15 cellular contexts compared by ENCODE assay signal in genomic region chr12:15050664-15051063, GRCh38.
DNase-seq lines count a peak whose midpoint lies in the region; ATAC-seq and TF ChIP-seq lines count a peak whose summit lies in the region.
"Had no signal": no experiment of that assay in that cellular context is flagged by ENCODE, and none has a peak within 500 bp of the region (broad histone marks: within the 10 kb centered on the region; RNA-seq: fewer than 3 reads in every experiment).

No MANE protein-coding gene starts in this region.

- in situ Hi-C loops in astrocyte of the spinal cord (cut with HindIII; ENCODE audit: low sequenced_read_pairs) (no loop called here), ACHN (cut with HindIII; ENCODE audit: low pct_ligation_motif_present, low pct_unique_long_range_greater_than_20kb, low sequenced_read_pairs) (no loop called here)

- H3K36me3 Mint-ChIP-seq in activated naive CD8-positive, alpha-beta T cell treated with anti-CD3 and anti-CD28 coated beads for 36 hours, result no peaks in the 10 kb centered on the region
- H3K36me3 Mint-ChIP-seq in activated naive CD8-positive, alpha-beta T cell treated with anti-CD3 and anti-CD28 coated beads, Interleukin-2, amount 50 U/mL, for 24 hours (ENCODE audit: low read depth), result no peaks in the 10 kb centered on the region
- no peaks in the 10 kb centered on the region for H3K36me3 Mint-ChIP-seq in H9 (ENCODE audit: insufficient read depth in 1 of 3, low read depth in 3 of 3)
- H3K36me3 Mint-ChIP-seq: memory B cell had no signal

- H3K4me1 ChIP-seq in H9 (ENCODE audit: insufficient read depth, low read length), result no peaks in the 10 kb centered on the region
- H3K4me1 ChIP-seq in effector memory CD4-positive, alpha-beta T cell (ENCODE audit: control insufficient read depth, insufficient read depth, low read length, poor library complexity, severe bottlenecking), result no peaks in the 10 kb centered on the region
- H3K4me1 ChIP-seq: esophagus muscularis mucosa had no signal

- H3K9ac ChIP-seq in H9 (ENCODE audit: extremely low read depth, insufficient read length, low read length), result no peak overlapping the region

- H3K9me3 ChIP-seq in H9 (ENCODE audit: control insufficient read depth, low read depth, low read length), result no peaks in the 10 kb centered on the region
- no peaks in the 10 kb centered on the region for H3K9me3 ChIP-seq in effector memory CD4-positive, alpha-beta T cell (ENCODE audit: control insufficient read depth, low read length)
- H3K9me3 ChIP-seq: esophagus muscularis mucosa, neutrophil had no signal

- TF ChIP-seq CTCF in astrocyte of the spinal cord (IDR thresholded peaks at IDR 0.05; ENCODE audit: low read depth, low read length) (no peak), H9 (conservative IDR thresholded peaks at IDR 0.05) (no peak)

- no peak overlapping the region for H3K4ac ChIP-seq in H9 (ENCODE audit: low read depth, low read length)

- no peaks in the 10 kb centered on the region for H4K20me1 ChIP-seq in H9 (ENCODE audit: control insufficient read depth, insufficient read depth, insufficient read length)

- no peak overlapping the region for H2BK5ac ChIP-seq in H9 (ENCODE audit: insufficient read length, low read length)

- H3K23ac ChIP-seq in H9 (ENCODE audit: insufficient read length, low read depth, low read length), result no peak overlapping the region

- no peak overlapping the region for H2AFZ ChIP-seq in H9 (ENCODE audit: low read length)

- no peak overlapping the region for H2BK12ac ChIP-seq in H9 (ENCODE audit: insufficient read length, low read depth, low read length)

- no peaks in the 10 kb centered on the region for H3K23me2 ChIP-seq in H9 (ENCODE audit: insufficient read length, low read depth, low read length, poor library complexity, severe bottlenecking)

- no peaks in the 10 kb centered on the region for H3K36me3 ChIP-seq in effector memory CD4-positive, alpha-beta T cell (ENCODE audit: control insufficient read depth, insufficient read depth, low read length)
- H3K36me3 ChIP-seq: esophagus muscularis mucosa, neutrophil had no signal

- H3K27ac ChIP-seq in H9 (ENCODE audit: insufficient read length, low read depth, low read length), result no peak overlapping the region
- H3K27ac ChIP-seq in effector memory CD4-positive, alpha-beta T cell (ENCODE audit: insufficient read depth, low read length, poor library complexity, severe bottlenecking), result no peak overlapping the region
- H3K27ac ChIP-seq: esophagus muscularis mucosa, neutrophil had no signal

- H3K27me3 ChIP-seq in H9 (ENCODE audit: insufficient read depth, low read length), result no peaks in the 10 kb centered on the region
- no peaks in the 10 kb centered on the region for H3K27me3 ChIP-seq in effector memory CD4-positive, alpha-beta T cell (replicated peaks; ENCODE audit: control insufficient read depth, insufficient read depth, low read length, poor library complexity, severe bottlenecking)
- H3K27me3 ChIP-seq: esophagus muscularis mucosa had no signal

- no peak overlapping the region for H2BK15ac ChIP-seq in H9 (ENCODE audit: low read depth, low read length)

- no peak overlapping the region for H3K4me3 ChIP-seq in astrocyte of the spinal cord (ENCODE audit: low read depth, low read length)
- H3K4me3 ChIP-seq in effector memory CD4-positive, alpha-beta T cell (ENCODE audit: insufficient read depth, low read depth, low read length, poor library complexity, severe bottlenecking), result no peak overlapping the region
- H3K4me3 ChIP-seq: esophagus muscularis mucosa had no signal

- no peak overlapping the region for H3K18ac ChIP-seq in H9 (ENCODE audit: insufficient read length, low read depth, low read length)

- H3T11ph ChIP-seq in H9 (ENCODE audit: low read length), result no peak overlapping the region

- no peak overlapping the region for H2AK5ac ChIP-seq in H9 (ENCODE audit: insufficient read length, low read length)

- H3K27ac Mint-ChIP-seq in activated naive CD8-positive, alpha-beta T cell treated with anti-CD3 and anti-CD28 coated beads for 36 hours, result no peak overlapping the region
- no peak overlapping the region for H3K27ac Mint-ChIP-seq in activated naive CD8-positive, alpha-beta T cell treated with anti-CD3 and anti-CD28 coated beads, Interleukin-2, amount 50 U/mL, for 24 hours
- H3K27ac Mint-ChIP-seq in H9, result no peak overlapping the region
- H3K27ac Mint-ChIP-seq: memory B cell; stimulated activated naive CD8-positive, alpha-beta T cell treated with anti-CD3 and anti-CD28 coated beads, Interleukin-15, Interleukin-2, amounts not matched to agents 100 ng/mL and 50 ng/mL, for 24 hours had no signal

- H3K79me2 ChIP-seq in H9 (ENCODE audit: insufficient read depth, low read length), result no peaks in the 10 kb centered on the region

- no CpG with 5 or more reads among the region's 2 CpGs for WGBS in H9 (ENCODE audit: extremely low coverage, insufficient read length, low lambda C conversion rate)

- H3K27me3 Mint-ChIP-seq in activated naive CD8-positive, alpha-beta T cell treated with anti-CD3 and anti-CD28 coated beads for 36 hours, result no peaks in the 10 kb centered on the region
- H3K27me3 Mint-ChIP-seq in activated naive CD8-positive, alpha-beta T cell treated with anti-CD3 and anti-CD28 coated beads, Interleukin-2, amount 50 U/mL, for 24 hours, result peaks cover 3% of the 10 kb centered on the region
- H3K27me3 Mint-ChIP-seq in H9 (ENCODE audit: low read depth), result 0 out of 2 replicates have a peak, but pooled peaks cover 2% of the 10 kb centered on the region
- H3K27me3 Mint-ChIP-seq: stimulated activated naive CD8-positive, alpha-beta T cell treated with anti-CD3 and anti-CD28 coated beads, Interleukin-15, Interleukin-2, amounts not matched to agents 100 ng/mL and 50 ng/mL, for 24 hours had no signal

- no peaks in the 10 kb centered on the region for H3K79me1 ChIP-seq in H9 (ENCODE audit: insufficient read depth, low read depth, low read length, poor library complexity, severe bottlenecking)

- no peak overlapping the region for H4K5ac ChIP-seq in H9 (ENCODE audit: insufficient read length, low read depth, low read length)

- peaks cover 11% of the 10 kb centered on the region for H3K4me1 Mint-ChIP-seq in activated naive CD8-positive, alpha-beta T cell treated with anti-CD3 and anti-CD28 coated beads for 36 hours
- peaks cover 10% of the 10 kb centered on the region for H3K4me1 Mint-ChIP-seq in activated naive CD8-positive, alpha-beta T cell treated with anti-CD3 and anti-CD28 coated beads, Interleukin-2, amount 50 U/mL, for 24 hours
- H3K4me1 Mint-ChIP-seq in H9, result no peaks in the 10 kb centered on the region
- H3K4me1 Mint-ChIP-seq: memory B cell had no signal

- H4K91ac ChIP-seq in H9 (ENCODE audit: insufficient read length, low read depth, low read length), result no peak overlapping the region

- H3K4me3 Mint-ChIP-seq in activated naive CD8-positive, alpha-beta T cell treated with anti-CD3 and anti-CD28 coated beads for 36 hours, result no peak overlapping the region
- no peak overlapping the region for H3K4me3 Mint-ChIP-seq in activated naive CD8-positive, alpha-beta T cell treated with anti-CD3 and anti-CD28 coated beads, Interleukin-2, amount 50 U/mL, for 24 hours
- H3K4me3 Mint-ChIP-seq in H9, result no peak overlapping the region
- H3K4me3 Mint-ChIP-seq: memory B cell; stimulated activated naive CD8-positive, alpha-beta T cell treated with anti-CD3 and anti-CD28 coated beads, Interleukin-15, Interleukin-2, amounts not matched to agents 100 ng/mL and 50 ng/mL, for 24 hours had no signal

- H2BK120ac ChIP-seq in H9 (ENCODE audit: low read depth, low read length, poor library complexity, severe bottlenecking), result no peak overlapping the region

- H3K14ac ChIP-seq in H9 (ENCODE audit: insufficient read depth, low read length), result no peak overlapping the region

- peak; percentile 0 for DNase-seq in activated naive CD8-positive, alpha-beta T cell treated with anti-CD3 and anti-CD28 coated beads for 36 hours
- no peak for DNase-seq in activated naive CD8-positive, alpha-beta T cell treated with anti-CD3 and anti-CD28 coated beads, Interleukin-2, amount 50 U/mL, for 24 hours
- DNase-seq in NCI-H2171 (lab: John Stamatoyannopoulos, UW) (peak; percentile 13), astrocyte of the spinal cord (ENCODE audit: low read depth, low spot score) (peak; percentile 25), H9 (no peak), ACHN (no peak)
- no peak for DNase-seq in effector memory CD4-positive, alpha-beta T cell
- no peak for DNase-seq in effector CD8-positive, alpha-beta T cell (lab: John Stamatoyannopoulos, UW)
- DNase-seq: activated CD4-positive, alpha-beta T cell treated with anti-CD3 and anti-CD28 coated beads for 1 hour; activated effector memory CD4-positive, alpha-beta T cell treated with Interleukin-2 at 50 U/mL for 16 hours; NCI-H146 had no signal

- no peak overlapping the region for H2BK20ac ChIP-seq in H9 (ENCODE audit: low read depth, low read length, poor library complexity, severe bottlenecking)

- H4K8ac ChIP-seq in H9 (replicated peaks; ENCODE audit: insufficient read length, low read depth, low read length), result no peak overlapping the region

- peaks cover 2% of the 10 kb centered on the region for H3K9me3 Mint-ChIP-seq in activated naive CD8-positive, alpha-beta T cell treated with anti-CD3 and anti-CD28 coated beads for 36 hours
- H3K9me3 Mint-ChIP-seq in activated naive CD8-positive, alpha-beta T cell treated with anti-CD3 and anti-CD28 coated beads, Interleukin-2, amount 50 U/mL, for 24 hours, result no peaks in the 10 kb centered on the region
- no peaks in the 10 kb centered on the region for H3K9me3 Mint-ChIP-seq in H9
- H3K9me3 Mint-ChIP-seq: memory B cell; stimulated activated naive CD8-positive, alpha-beta T cell treated with anti-CD3 and anti-CD28 coated beads, Interleukin-15, Interleukin-2, amounts not matched to agents 100 ng/mL and 50 ng/mL, for 24 hours had no signal

- no peak overlapping the region for H3K4me2 ChIP-seq in H9 (ENCODE audit: insufficient read depth, insufficient read length, low read length)

- ATAC-seq in activated naive CD8-positive, alpha-beta T cell treated with anti-CD3 and anti-CD28 coated beads, Interleukin-2, amount 50 U/mL, for 24 hours, result no peak

- no peak overlapping the region for H3K56ac ChIP-seq in H9 (ENCODE audit: insufficient read length, low read depth, low read length)

Comparison
In these comparisons a context has a peak if more than half of its experiments do, and no peak if none do; other contexts are left out.
1. DNase-seq: peak in activated naive CD8-positive, alpha-beta T cell treated with anti-CD3 and anti-CD28 coated beads for 36 hours (single experiment), NCI-H2171 (single experiment) and astrocyte of the spinal cord (single experiment); none in activated naive CD8-positive, alpha-beta T cell treated with anti-CD3 and anti-CD28 coated beads, Interleukin-2, amount 50 U/mL, for 24 hours (single experiment), H9 (single experiment), ACHN (single experiment), effector memory CD4-positive, alpha-beta T cell (0 of 3) and effector CD8-positive, alpha-beta T cell (single experiment).